Comparison of ENCODE assay signal across 15 cellular contexts in genomic region chr22:31126128-31126868, GRCh38. TPM values are rescaled to one million over a fixed set of nuclear protein-coding genes. Genes with fewer than 3 reads are reported as not detected.
DNase-seq lines count a peak whose midpoint lies in the region; ATAC-seq and TF ChIP-seq lines count a peak whose summit lies in the region.
"Had no signal": no experiment of that assay in that cellular context is flagged by ENCODE, and none has a peak within 500 bp of the region (broad histone marks: within the 10 kb centered on the region; RNA-seq: fewer than 3 reads in every experiment).

No MANE protein-coding gene starts in this region.

- intact Hi-C loops in natural killer cell (cut with micrococcal nuclease): no loop called here

- peaks cover 0 to 4% of the 10 kb centered on the region in 2 donors for H3K4me1 Mint-ChIP-seq in natural killer cell treated with Interleukin-12 subunit alpha and Interleukin-12 subunit beta and Interleukin-15 and Interleukin-18, amount 100 ng/mL, for 72 hours (ENCODE audit: low read depth in 2 of 2)
- no peaks in the 10 kb centered on the region for H3K4me1 Mint-ChIP-seq in natural killer cell

- ATAC-seq in natural killer cell treated with Interleukin-12 subunit alpha and Interleukin-12 subunit beta and Interleukin-15 and Interleukin-18, amount 100 ng/mL, for 72 hours: no peak
- ATAC-seq in natural killer cell (no peak), HG03196 (IDR thresholded peaks at IDR 0.05; ENCODE audit: unreplicated experiment) (no peak), HG02623 (IDR thresholded peaks at IDR 0.05; ENCODE audit: unreplicated experiment) (no peak)
- ATAC-seq: PC-3 had no signal

- no peaks in the 10 kb centered on the region for H3K27me3 Mint-ChIP-seq in natural killer cell treated with Interleukin-12 subunit alpha and Interleukin-12 subunit beta and Interleukin-15 and Interleukin-18, amount 100 ng/mL, for 72 hours
- no peaks in the 10 kb centered on the region for H3K27me3 Mint-ChIP-seq in natural killer cell (ENCODE audit: low read depth in 2 of 2)

- H3K36me3 Mint-ChIP-seq in natural killer cell treated with Interleukin-12 subunit alpha and Interleukin-12 subunit beta and Interleukin-15 and Interleukin-18, amount 100 ng/mL, for 72 hours: no peaks in the 10 kb centered on the region
- H3K36me3 Mint-ChIP-seq in natural killer cell: no peaks in the 10 kb centered on the region
- H3K36me3 Mint-ChIP-seq: CD4-positive, CD25-positive, alpha-beta regulatory T cell had no signal

- H3K9me3 Mint-ChIP-seq in natural killer cell treated with Interleukin-12 subunit alpha and Interleukin-12 subunit beta and Interleukin-15 and Interleukin-18, amount 100 ng/mL, for 72 hours: no peaks in the 10 kb centered on the region
- H3K9me3 Mint-ChIP-seq in natural killer cell: no peaks in the 10 kb centered on the region
- H3K9me3 Mint-ChIP-seq: CD4-positive, CD25-positive, alpha-beta regulatory T cell had no signal

- TF ChIP-seq CTCF in natural killer cell (IDR thresholded peaks at IDR 0.05): no peak

- DNase-seq in natural killer cell treated with Interleukin-12 subunit alpha and Interleukin-12 subunit beta and Interleukin-15 and Interleukin-18, amount 100 ng/mL, for 72 hours (ENCODE audit: low spot score): peak; percentile 25
- no peak for DNase-seq in natural killer cell
- DNase-seq in NCI-H2029 treated with DMSO at 0.1 percent for 48 hours (lab: John Stamatoyannopoulos, UW): peak; percentile 11
- peak; percentile 4 for DNase-seq in epidermal melanocyte (ENCODE audit: insufficient read length, low spot score)
- no peak for DNase-seq in C1 segment of cervical spinal cord (lab: John Stamatoyannopoulos, UW)
- DNase-seq in DMS 273 treated with DMSO at 0.1 percent for 48 hours (lab: John Stamatoyannopoulos, UW): no peak
- DNase-seq: Calu3; CD4-positive, CD25-positive, alpha-beta regulatory T cell; EL; NCI-H1694 treated with DMSO at 0.1 percent for 48 hours; NCI-H2171 treated with DMSO at 0.1 percent for 48 hours; NCI-H524; PC-3 had no signal

- no peak overlapping the region for H3K27ac Mint-ChIP-seq in natural killer cell treated with Interleukin-12 subunit alpha and Interleukin-12 subunit beta and Interleukin-15 and Interleukin-18, amount 100 ng/mL, for 72 hours
- H3K27ac Mint-ChIP-seq in natural killer cell: no peak overlapping the region
- H3K27ac Mint-ChIP-seq: CD4-positive, CD25-positive, alpha-beta regulatory T cell had no signal

- H3K4me3 Mint-ChIP-seq in natural killer cell treated with Interleukin-12 subunit alpha and Interleukin-12 subunit beta and Interleukin-15 and Interleukin-18, amount 100 ng/mL, for 72 hours: no peak overlapping the region
- no peak overlapping the region for H3K4me3 Mint-ChIP-seq in natural killer cell
- H3K4me3 Mint-ChIP-seq: CD4-positive, CD25-positive, alpha-beta regulatory T cell had no signal

RNA-seq across cellular contexts. Expression of gene INPP5J, which starts 3.5 kb away (rescaled TPM):
- under 1 TPM in 1 of 2 donors, not detected in 1; 0.19 TPM for total RNA-seq in natural killer cell treated with Interleukin-12 subunit alpha and Interleukin-12 subunit beta and Interleukin-15 and Interleukin-18, amount 100 ng/mL, for 72 hours
- not detected for total RNA-seq in natural killer cell
- total RNA-seq: CD4-positive, CD25-positive, alpha-beta regulatory T cell had no signal

RNA-seq across cellular contexts. Expression of gene PLA2G3, which starts 14.0 kb away (rescaled TPM):
- not detected for total RNA-seq in natural killer cell treated with Interleukin-12 subunit alpha and Interleukin-12 subunit beta and Interleukin-15 and Interleukin-18, amount 100 ng/mL, for 72 hours
- not detected for total RNA-seq in natural killer cell
- total RNA-seq: Calu3; CD4-positive, CD25-positive, alpha-beta regulatory T cell; PC-3 had no signal

RNA-seq across cellular contexts. Expression of gene SELENOM, which starts 18.9 kb away (rescaled TPM):
- total RNA-seq in natural killer cell treated with Interleukin-12 subunit alpha and Interleukin-12 subunit beta and Interleukin-15 and Interleukin-18, amount 100 ng/mL, for 72 hours: 1 to 10 TPM; 4.4 to 6.0 TPM
- 10 to 100 TPM in 2 of 3 donors, 1 to 10 TPM in 1; 8.1 to 14.0 (median 10.6) TPM for total RNA-seq in natural killer cell
- total RNA-seq: Calu3 had no signal

RNA-seq across cellular contexts. Expression of gene RNF185, which starts 33.7 kb away (rescaled TPM):
- total RNA-seq in natural killer cell treated with Interleukin-12 subunit alpha and Interleukin-12 subunit beta and Interleukin-15 and Interleukin-18, amount 100 ng/mL, for 72 hours: 10 to 100 TPM; 22.1 to 31.2 TPM
- total RNA-seq in natural killer cell: 10 to 100 TPM; 12.4 to 15.0 (median 13.2) TPM

RNA-seq across cellular contexts. Expression of gene SMTN, which starts 45.2 kb away (rescaled TPM):
- 10 to 100 TPM; 17.2 to 19.9 TPM for total RNA-seq in natural killer cell treated with Interleukin-12 subunit alpha and Interleukin-12 subunit beta and Interleukin-15 and Interleukin-18, amount 100 ng/mL, for 72 hours
- 1 to 10 TPM; 2.1 to 4.3 (median 3.6) TPM for total RNA-seq in natural killer cell

Comparison
In these comparisons a context has a peak if more than half of its experiments do, and no peak if none do; other contexts are left out.
1. DNase-seq: peak in natural killer cell treated with Interleukin-12 subunit alpha and Interleukin-12 subunit beta and Interleukin-15 and Interleukin-18, amount 100 ng/mL, for 72 hours (single experiment), NCI-H2029 treated with DMSO at 0.1 percent for 48 hours (single experiment) and epidermal melanocyte (single experiment); none in natural killer cell (single experiment), C1 segment of cervical spinal cord (0 of 14) and DMS 273 treated with DMSO at 0.1 percent for 48 hours (single experiment).